Comparison of ENCODE assay signal across 8 cellular contexts in genomic region chr18:3411854-3412268, GRCh38. TPM values are rescaled to one million over a fixed set of nuclear protein-coding genes. Genes with fewer than 3 reads are reported as not detected.
A peak's percentile ranks its signal among the peaks of the same experiment; 100 is the strongest.
DNase-seq lines count a peak whose midpoint lies in the region; ATAC-seq and TF ChIP-seq lines count a peak whose summit lies in the region.

No MANE protein-coding gene starts in this region.

- H3K9me3 ChIP-seq in OCI-LY3 (ENCODE audit: insufficient read depth, low read length), result no peaks in the 10 kb centered on the region

- DNase-seq in activated naive CD8-positive, alpha-beta T cell treated with anti-CD3 and anti-CD28 coated beads for 36 hours, result peak; percentile 36
- DNase-seq in immature natural killer cell (peak; percentile 7 to 14 (median 10)), islet precursor cell (no peak), GM13977 (ENCODE audit: low spot score) (no peak), HEK293T (ENCODE audit: extremely low spot score) (no peak)
- peak; percentile 37 for DNase-seq in stimulated activated naive CD8-positive, alpha-beta T cell treated with anti-CD3 and anti-CD28 coated beads, Interleukin-15, Interleukin-2, amounts not matched to agents 100 U/mL and 50 U/mL, for 24 hours

- TF ChIP-seq CTCF in OCI-LY3 (IDR thresholded peaks at IDR 0.05; ENCODE audit: low read depth, low read length), result no peak
- no peak for TF ChIP-seq CTCF in GM13977 (IDR thresholded peaks at IDR 0.05; ENCODE audit: extremely low read depth, insufficient read depth, missing control alignments)

- H3K36me3 ChIP-seq in OCI-LY3 (replicated peaks; ENCODE audit: low read depth, low read length), result peaks cover 5% of the 10 kb centered on the region

- H3K27ac Mint-ChIP-seq in activated naive CD8-positive, alpha-beta T cell treated with anti-CD3 and anti-CD28 coated beads for 36 hours, result peak overlapping the region; percentile 42
- H3K27ac Mint-ChIP-seq in immature natural killer cell, result no peak overlapping the region

- H3K4me1 Mint-ChIP-seq in activated naive CD8-positive, alpha-beta T cell treated with anti-CD3 and anti-CD28 coated beads for 36 hours, result peaks cover 18% of the 10 kb centered on the region
- H3K4me1 Mint-ChIP-seq in immature natural killer cell, result no peaks in the 10 kb centered on the region

- H2AFZ ChIP-seq in OCI-LY3 (ENCODE audit: low read depth, low read length), result peak overlapping the region; percentile 75; the same call in 1 of the 2 replicates

- H4K20me1 ChIP-seq in OCI-LY3 (ENCODE audit: insufficient read depth, low read length), result no peaks in the 10 kb centered on the region

- CTCF ChIA-PET in HEK293T (lab: Yijun Ruan, JAX), result no interaction called here

- no peaks in the 10 kb centered on the region for H3K27me3 ChIP-seq in OCI-LY3 (ENCODE audit: low read depth, low read length)

- H3K79me2 ChIP-seq in OCI-LY3 (ENCODE audit: low read length), result no peaks in the 10 kb centered on the region

- H3K4me3 Mint-ChIP-seq in activated naive CD8-positive, alpha-beta T cell treated with anti-CD3 and anti-CD28 coated beads for 36 hours, result peak overlapping the region; percentile 59
- H3K4me3 Mint-ChIP-seq in immature natural killer cell, result peak overlapping the region in 4 of 5 donors; percentile 21 to 49 (median 32)

- H3K27me3 Mint-ChIP-seq in activated naive CD8-positive, alpha-beta T cell treated with anti-CD3 and anti-CD28 coated beads for 36 hours, result no peaks in the 10 kb centered on the region
- peaks cover 2 to 3% (median 2%) of the 10 kb centered on the region in 3 donors for H3K27me3 Mint-ChIP-seq in immature natural killer cell (ENCODE audit: low read depth in 3 of 3)

- peak; percentile 38 for ATAC-seq in stimulated activated naive CD8-positive, alpha-beta T cell treated with anti-CD3 and anti-CD28 coated beads, Interleukin-15, Interleukin-2, amounts not matched to agents 100 U/mL and 50 U/mL, for 24 hours
- no peak for ATAC-seq in GM19328 (IDR thresholded peaks at IDR 0.05; ENCODE audit: unreplicated experiment)

- H3K36me3 Mint-ChIP-seq in activated naive CD8-positive, alpha-beta T cell treated with anti-CD3 and anti-CD28 coated beads for 36 hours, result no peaks in the 10 kb centered on the region
- H3K36me3 Mint-ChIP-seq in immature natural killer cell, result no peaks in the 10 kb centered on the region

- H3K9ac ChIP-seq in OCI-LY3 (ENCODE audit: low read length), result peak overlapping the region; percentile 73

- peak overlapping the region; percentile 67 for H3K4me3 ChIP-seq in OCI-LY3 (ENCODE audit: low read length)

- H3K4me1 ChIP-seq in OCI-LY3 (ENCODE audit: low read length), result peaks cover 29% of the 10 kb centered on the region

- in situ Hi-C loops in GM13977 (cut with MboI; ENCODE audit: low pct_unique_long_range_greater_than_20kb, low sequenced_read_pairs, unreplicated experiment), result no loop called here

- POLR2A ChIA-PET in HEK293T (lab: Yijun Ruan, JAX), result interaction anchor here (0.7 kb wide), 1 partner anchor 37 kb away, joined by 4 read pairs; no protein-coding TSS in a partner anchor

- no peaks in the 10 kb centered on the region for H3K9me3 Mint-ChIP-seq in activated naive CD8-positive, alpha-beta T cell treated with anti-CD3 and anti-CD28 coated beads for 36 hours
- H3K9me3 Mint-ChIP-seq in immature natural killer cell, result no peaks in the 10 kb centered on the region

- H3K4me2 ChIP-seq in OCI-LY3 (ENCODE audit: low read length), result peak overlapping the region; percentile 75

- H3K27ac ChIP-seq in OCI-LY3 (ENCODE audit: low read length), result peak overlapping the region; percentile 81

TF ChIP-seq in HEK293T, 16 proteins besides CTCF, POLR2A, EP300 and RAD21:
- TF ChIP-seq ZNF384 (IDR thresholded peaks at IDR 0.05) (no peak), PKNOX1 (IDR thresholded peaks at IDR 0.05) (no peak), SP1 (IDR thresholded peaks at IDR 0.05) (no peak), FOXK2 (IDR thresholded peaks at IDR 0.05) (no peak), L3MBTL2 (conservative IDR thresholded peaks at IDR 0.05) (no peak), FOXM1 (IDR thresholded peaks at IDR 0.05; ENCODE audit: borderline replicate concordance) (no peak), ELF4 (IDR thresholded peaks at IDR 0.05) (no peak), ARNT (IDR thresholded peaks at IDR 0.05) (no peak), TARDBP (IDR thresholded peaks at IDR 0.05) (no peak)

RNA-seq across cellular contexts. Expression of gene TGIF1, which starts 38.1 kb away (rescaled TPM):
- total RNA-seq in activated naive CD8-positive, alpha-beta T cell treated with anti-CD3 and anti-CD28 coated beads for 36 hours, result 10 to 100 TPM; 18.8 to 21.2 TPM
- 10 to 100 TPM; 16.0 to 31.7 (median 18.3) TPM for polyA plus RNA-seq in immature natural killer cell

Comparison
In these comparisons a context has a peak if more than half of its experiments do, and no peak if none do; other contexts are left out.
1. DNase-seq: peak in activated naive CD8-positive, alpha-beta T cell treated with anti-CD3 and anti-CD28 coated beads for 36 hours (single experiment), immature natural killer cell (3 of 3) and stimulated activated naive CD8-positive, alpha-beta T cell treated with anti-CD3 and anti-CD28 coated beads, Interleukin-15, Interleukin-2, amounts not matched to agents 100 U/mL and 50 U/mL, for 24 hours (single experiment); none in islet precursor cell (single experiment), GM13977 (single experiment) and HEK293T (single experiment).